In the genomic region with DNA sequence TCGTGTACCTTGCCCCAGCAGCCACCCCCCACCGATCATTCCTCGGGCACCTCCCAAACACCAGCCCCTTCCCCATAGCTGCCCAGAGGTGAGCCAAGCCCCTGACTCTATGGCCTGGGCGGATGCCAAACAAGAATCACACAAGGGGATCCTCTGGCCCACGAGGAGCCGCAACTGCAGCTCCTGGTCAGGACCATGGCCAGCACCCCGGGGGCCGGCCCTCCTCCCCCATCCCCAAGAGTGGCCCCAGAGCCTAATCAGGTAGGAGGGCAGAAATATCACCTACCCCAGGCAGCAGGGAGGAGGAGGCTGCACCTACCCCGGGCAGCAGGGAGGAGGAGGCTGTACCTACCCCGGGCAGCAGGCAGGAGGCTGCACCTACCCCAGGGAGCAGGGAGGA, we compare ENCODE assay signal across 18 cellular contexts. TPM values are rescaled to one million over a fixed set of nuclear protein-coding genes. Genes with fewer than 3 reads are reported as not detected.
DNase-seq lines count a peak whose midpoint lies in the region; ATAC-seq, FAIRE-seq and TF ChIP-seq lines count a peak whose summit lies in the region.
"Had no signal": no experiment of that assay in that cellular context is flagged by ENCODE, and none has a peak within 500 bp of the region (broad histone marks: within the 10 kb centered on the region; RNA-seq: fewer than 3 reads in every experiment).

No MANE protein-coding gene starts in this region.

- DNase-seq in SK-N-SH (no peak), GM12891 (ENCODE audit: insufficient read length, low spot score) (peak; percentile 72), RWPE2 (ENCODE audit: low spot score) (peak; percentile 85), iPS-NIHi11 (ENCODE audit: low spot score) (peak; percentile 91), kidney glomerular epithelial cell (lab: John Stamatoyannopoulos, UW) (no peak), anterior cingulate cortex (lab: John Stamatoyannopoulos, UW) (no peak)
- no peak for DNase-seq in activated T-helper 2 cell treated with anti-CD3 and anti-CD28 coated beads, Interferon-gamma antibody, Interleukin-2, Interleukin-4, amounts not matched to agents 10 μg/mL and 5 μg/mL and 100 μg/mL, durations not matched to agents 14 hours and 24 hours and 36 hours (ENCODE audit: low spot score)
- DNase-seq: activated CD4-positive, CD25-positive, alpha-beta regulatory T cell treated with anti-CD3 and anti-CD28 coated beads, Interleukin-2, amount 50 U/mL, for 72 hours; activated gamma-delta T cell treated with Interleukin-2 at 50 U/mL for 16 hours; CD8-positive, alpha-beta memory T cell; NCI-H187 treated with DMSO at 0.1 percent for 48 hours; NCI-H82; tibial artery had no signal

- no peaks in the 10 kb centered on the region for H3K79me2 ChIP-seq in SK-N-SH (ENCODE audit: insufficient read depth)
- H3K79me2 ChIP-seq: parathyroid adenoma had no signal

- H3F3A ChIP-seq in SK-N-SH (replicated peaks; ENCODE audit: insufficient read depth): no peaks in the 10 kb centered on the region

- no peaks in the 10 kb centered on the region for H3K9me3 ChIP-seq in SK-N-SH
- H3K9me3 ChIP-seq in RWPE2 (ENCODE audit: severe bottlenecking): no peaks in the 10 kb centered on the region
- H3K9me3 ChIP-seq: tibial artery had no signal

- no peak for FAIRE-seq in GM12891 (lab: Jason Lieb, UNC)

- peaks cover 17% of the 10 kb centered on the region for H3K27me3 ChIP-seq in SK-N-SH (ENCODE audit: insufficient read depth)
- H3K27me3 ChIP-seq in RWPE2 (ENCODE audit: insufficient read depth, poor library complexity, severe bottlenecking): peaks cover 59% of the 10 kb centered on the region

- H3K4me1 ChIP-seq in SK-N-SH (ENCODE audit: control insufficient read depth in 1 of 2, insufficient read depth in 2 of 2, low read depth in 1 of 2, low read length in 1 of 2): peaks cover 0 to 95% of the 10 kb centered on the region in 2 experiments; a peak in 2 of 4 replicates
- H3K4me1 ChIP-seq in RWPE2 (ENCODE audit: insufficient read depth, poor library complexity, severe bottlenecking): peaks cover 8% of the 10 kb centered on the region

- H3K4me3 ChIP-seq in SK-N-SH (ENCODE audit: low read depth in 2 of 2, low read length in 1 of 2): no peak overlapping the region
- H3K4me3 ChIP-seq in RWPE2 (ENCODE audit: severe bottlenecking): no peak overlapping the region
- H3K4me3 ChIP-seq: tibial artery had no signal

- no peak for ATAC-seq in SK-N-SH treated with all-trans-retinoic acid at 6 μM for 48 hours
- no peak for ATAC-seq in RWPE2 (ENCODE audit: low read depth)

- no peak for TF ChIP-seq RAD21 in SK-N-SH (IDR thresholded peaks at IDR 0.05; ENCODE audit: low read length)

- H4K20me1 ChIP-seq in SK-N-SH (ENCODE audit: insufficient read depth): no peaks in the 10 kb centered on the region

- no peak overlapping the region for H3K4me2 ChIP-seq in SK-N-SH

- 34% methylated on average over 10 of the region's 10 CpGs for WGBS in SK-N-SH (ENCODE audit: low lambda C conversion rate)

- peaks cover 2% of the 10 kb centered on the region for H3K27me3 Mint-ChIP-seq in activated T-helper 2 cell treated with anti-CD3 and anti-CD28 coated beads, Interferon-gamma antibody, Interleukin-2, Interleukin-4, amounts not matched to agents 10 μg/mL and 5 μg/mL and 100 μg/mL, durations not matched to agents 14 hours and 24 hours and 36 hours (ENCODE audit: low read depth)

- peak overlapping the region in 1 of 2 experiments; percentile 58; a peak in 1 of 4 replicates for H3K27ac ChIP-seq in SK-N-SH (ENCODE audit: low read depth in 2 of 2, low read length in 1 of 2)
- H3K27ac ChIP-seq in RWPE2 (ENCODE audit: poor library complexity, severe bottlenecking): no peak overlapping the region
- H3K27ac ChIP-seq: 22Rv1, parathyroid adenoma, tibial artery had no signal

- TF ChIP-seq POLR2A in GM12891 (IDR thresholded peaks at IDR 0.05; ENCODE audit: low read depth, low read length): no peak

- intact Hi-C loops in activated T-helper 2 cell treated with anti-CD3 and anti-CD28 coated beads, Interferon-gamma antibody, Interleukin-2, Interleukin-4, amounts not matched to agents 10 μg/mL and 5 μg/mL and 100 μg/mL, durations not matched to agents 14 hours and 24 hours and 36 hours (cut with micrococcal nuclease): no loop called here

- TF ChIP-seq CTCF in SK-N-SH (IDR thresholded peaks at IDR 0.05) (no peak), RWPE2 (IDR thresholded peaks at IDR 0.05; ENCODE audit: poor library complexity, severe bottlenecking) (no peak)

- POLR2A ChIA-PET in SK-N-SH (lab: Yijun Ruan, JAX): interaction anchor here (1.1 kb wide), 1 partner anchor 9 kb away, joined by 3 read pairs; no protein-coding TSS in a partner anchor

- no peak overlapping the region for H2AFZ ChIP-seq in SK-N-SH (ENCODE audit: low read depth)
- H2AFZ ChIP-seq: parathyroid adenoma had no signal

- no peaks in the 10 kb centered on the region for H3K9me3 Mint-ChIP-seq in activated T-helper 2 cell treated with anti-CD3 and anti-CD28 coated beads, Interferon-gamma antibody, Interleukin-2, Interleukin-4, amounts not matched to agents 10 μg/mL and 5 μg/mL and 100 μg/mL, durations not matched to agents 14 hours and 24 hours and 36 hours
- H3K9me3 Mint-ChIP-seq: central memory CD8-positive, alpha-beta T cell had no signal

- CTCF ChIA-PET in SK-N-SH (lab: Yijun Ruan, JAX): interaction anchor here (1.3 to 2.3 kb wide), 2 partner anchors 17 to 35 kb away, joined by 5 to 9 read pairs; no protein-coding TSS in a partner anchor

- H3K36me3 ChIP-seq in SK-N-SH (replicated peaks in 1 of 2; ENCODE audit: control insufficient read depth in 1 of 2, insufficient read depth in 2 of 2, low read length in 1 of 2): no peaks in the 10 kb centered on the region
- no peaks in the 10 kb centered on the region for H3K36me3 ChIP-seq in RWPE2 (ENCODE audit: low read depth)
- H3K36me3 ChIP-seq: tibial artery had no signal

- no peak for TF ChIP-seq EP300 in SK-N-SH (IDR thresholded peaks at IDR 0.05; ENCODE audit: borderline replicate concordance in 1 of 2, low read depth in 1 of 2, low read length in 1 of 2)

- no peak overlapping the region for H3K4me3 Mint-ChIP-seq in activated T-helper 2 cell treated with anti-CD3 and anti-CD28 coated beads, Interferon-gamma antibody, Interleukin-2, Interleukin-4, amounts not matched to agents 10 μg/mL and 5 μg/mL and 100 μg/mL, durations not matched to agents 14 hours and 24 hours and 36 hours (ENCODE audit: low read depth)
- H3K4me3 Mint-ChIP-seq: CD8-positive, alpha-beta memory T cell; central memory CD8-positive, alpha-beta T cell had no signal

- no peaks in the 10 kb centered on the region for H3K4me1 Mint-ChIP-seq in activated T-helper 2 cell treated with anti-CD3 and anti-CD28 coated beads, Interferon-gamma antibody, Interleukin-2, Interleukin-4, amounts not matched to agents 10 μg/mL and 5 μg/mL and 100 μg/mL, durations not matched to agents 14 hours and 24 hours and 36 hours (ENCODE audit: low read depth)
- H3K4me1 Mint-ChIP-seq: CD8-positive, alpha-beta memory T cell; central memory CD8-positive, alpha-beta T cell had no signal

- H3K9ac ChIP-seq in SK-N-SH: no peak overlapping the region
- H3K9ac ChIP-seq: parathyroid adenoma had no signal

- H3K9me2 ChIP-seq in SK-N-SH: no peaks in the 10 kb centered on the region

- no peak overlapping the region for H3K27ac Mint-ChIP-seq in activated T-helper 2 cell treated with anti-CD3 and anti-CD28 coated beads, Interferon-gamma antibody, Interleukin-2, Interleukin-4, amounts not matched to agents 10 μg/mL and 5 μg/mL and 100 μg/mL, durations not matched to agents 14 hours and 24 hours and 36 hours
- H3K27ac Mint-ChIP-seq: CD8-positive, alpha-beta memory T cell had no signal

- no peaks in the 10 kb centered on the region for H3K36me3 Mint-ChIP-seq in activated T-helper 2 cell treated with anti-CD3 and anti-CD28 coated beads, Interferon-gamma antibody, Interleukin-2, Interleukin-4, amounts not matched to agents 10 μg/mL and 5 μg/mL and 100 μg/mL, durations not matched to agents 14 hours and 24 hours and 36 hours (ENCODE audit: low read depth)
- H3K36me3 Mint-ChIP-seq: CD8-positive, alpha-beta memory T cell had no signal

TF ChIP-seq in SK-N-SH, 30 proteins besides CTCF, POLR2A, EP300 and RAD21 (continues in another document):
- no peak for TF ChIP-seq FOXM1 (IDR thresholded peaks at IDR 0.05; ENCODE audit: low read depth)

TF ChIP-seq in SK-N-SH treated with all-trans-retinoic acid at 6 μM for 48 hours, 23 proteins besides CTCF, POLR2A, EP300 and RAD21 (continues in another document):
- TF ChIP-seq ZC3H10 (CRISPR knock-in tag; IDR thresholded peaks at IDR 0.05): no peak
- no peak for TF ChIP-seq SNAI2 (CRISPR knock-in tag; IDR thresholded peaks at IDR 0.05)

TF ChIP-seq in GM12891, 5 proteins besides CTCF, POLR2A, EP300 and RAD21:
- TF ChIP-seq SPI1 (IDR thresholded peaks at IDR 0.05; ENCODE audit: low read depth, low read length) (no peak), POU2F2 (IDR thresholded peaks at IDR 0.05; ENCODE audit: low read depth, low read length) (no peak), POLR2AphosphoS5 (IDR thresholded peaks at IDR 0.05; ENCODE audit: low read depth, low read length) (no peak), TAF1 (IDR thresholded peaks at IDR 0.05; ENCODE audit: low read depth, low read length) (no peak), PAX5 (IDR thresholded peaks at IDR 0.05; ENCODE audit: insufficient read depth, low read length, severe bottlenecking) (no peak)

RNA-seq across cellular contexts. Expression of gene KCNQ2, which starts 11.1 kb away (rescaled TPM):
- polyA plus RNA-seq in SK-N-SH (2012; rRNA removed): 3.9 and 8.3 TPM in 2 replicates
- 4.3 and 10.1 TPM in 2 replicates for polyA plus RNA-seq in SK-N-SH (2012; cell fraction: cytosol; rRNA removed)
- 4.0 and 7.9 TPM in 2 replicates for polyA plus RNA-seq in SK-N-SH (2012; cell fraction: nucleus; rRNA removed)
- polyA plus RNA-seq in GM12891 (2012; ENCODE audit: low read depth, missing spikeins): 8.0 TPM
- total RNA-seq in activated T-helper 2 cell treated with anti-CD3 and anti-CD28 coated beads, Interferon-gamma antibody, Interleukin-2, Interleukin-4, amounts not matched to agents 10 μg/mL and 5 μg/mL and 100 μg/mL, durations not matched to agents 14 hours and 24 hours and 36 hours: not detected in 2 replicates
- total RNA-seq: CD8-positive, alpha-beta memory T cell; epithelial cell of proximal tubule had no signal
- polyA plus RNA-seq: CD8-positive, alpha-beta memory T cell had no signal

RNA-seq across cellular contexts. Expression of gene EEF1A2, which starts 37.5 kb away (rescaled TPM):
- 9.2 and 16.5 TPM in 2 replicates for polyA plus RNA-seq in SK-N-SH (2012; rRNA removed)
- polyA plus RNA-seq in SK-N-SH (2012; cell fraction: cytosol; rRNA removed): 14.3 and 20.1 TPM in 2 replicates
- polyA plus RNA-seq in SK-N-SH (2012; cell fraction: nucleus; rRNA removed): 21.6 and 29.5 TPM in 2 replicates
- polyA plus RNA-seq in GM12891 (2012; ENCODE audit: low read depth, missing spikeins): 0.37 TPM
- 1.4 and 2.4 TPM in 2 replicates for total RNA-seq in activated T-helper 2 cell treated with anti-CD3 and anti-CD28 coated beads, Interferon-gamma antibody, Interleukin-2, Interleukin-4, amounts not matched to agents 10 μg/mL and 5 μg/mL and 100 μg/mL, durations not matched to agents 14 hours and 24 hours and 36 hours

RNA-seq across cellular contexts. Expression of gene PPDPF, which starts 59.2 kb away (rescaled TPM):
- 20.0 and 71.4 TPM in 2 replicates for polyA plus RNA-seq in SK-N-SH (2012; rRNA removed)
- 45.7 and 81.9 TPM in 2 replicates for polyA plus RNA-seq in SK-N-SH (2012; cell fraction: cytosol; rRNA removed)
- polyA plus RNA-seq in SK-N-SH (2012; cell fraction: nucleus; rRNA removed): 48.9 and 78.6 TPM in 2 replicates
- polyA plus RNA-seq in GM12891 (2012; ENCODE audit: low read depth, missing spikeins): 60.0 TPM
- total RNA-seq in activated T-helper 2 cell treated with anti-CD3 and anti-CD28 coated beads, Interferon-gamma antibody, Interleukin-2, Interleukin-4, amounts not matched to agents 10 μg/mL and 5 μg/mL and 100 μg/mL, durations not matched to agents 14 hours and 24 hours and 36 hours: 135 and 143 TPM in 2 replicates

Comparison
In these comparisons a context has a peak if more than half of its experiments do, and no peak if none do; other contexts are left out.
1. DNase-seq: peak in GM12891 (single experiment), RWPE2 (single experiment) and iPS-NIHi11 (single experiment); none in SK-N-SH (single experiment), kidney glomerular epithelial cell (single experiment), activated T-helper 2 cell treated with anti-CD3 and anti-CD28 coated beads, Interferon-gamma antibody, Interleukin-2, Interleukin-4, amounts not matched to agents 10 μg/mL and 5 μg/mL and 100 μg/mL, durations not matched to agents 14 hours and 24 hours and 36 hours (single experiment) and anterior cingulate cortex (0 of 58).